7 cellular contexts compared by ENCODE assay signal in genomic region chr7:73606801-73607691, GRCh38. TPM values are rescaled to one million over a fixed set of nuclear protein-coding genes. Genes with fewer than 3 reads are reported as not detected.
DNase-seq lines count a peak whose midpoint lies in the region; ATAC-seq and TF ChIP-seq lines count a peak whose summit lies in the region.

No MANE protein-coding gene starts in this region.

- no peak overlapping the region for H3K4me3 Mint-ChIP-seq in activated CD4-positive, alpha-beta T cell treated with anti-CD3 and anti-CD28 coated beads, Interleukin-2, amount 10 ng/mL, durations not matched to agents 7 days and 5 days

- H3K27ac ChIP-seq in dorsolateral prefrontal cortex (no peak overlapping the region), lung (ENCODE audit: low read depth in 1 of 2, low read length in 1 of 2) (no peak overlapping the region)

- TF ChIP-seq CTCF in GM12875 (IDR thresholded peaks at IDR 0.05; ENCODE audit: borderline replicate concordance, insufficient read depth, low read depth, low read length) (peak; percentile 93), dorsolateral prefrontal cortex (IDR thresholded peaks at IDR 0.05 in 54 of 56, conservative IDR thresholded peaks at IDR 0.05 in 2 of 56; ENCODE audit: low read depth in 1 of 56, partially characterized antibody in 56 of 56) (peak; percentile 54 to 98 (median 94)), lung (IDR thresholded peaks at IDR 0.05; ENCODE audit: control extremely low read depth, extremely low read depth) (peak; percentile 79)

- POLR2A ChIA-PET in activated CD4-positive, alpha-beta T cell treated with anti-CD3 and anti-CD28 coated beads, Interleukin-2, amount 10 ng/mL, durations not matched to agents 7 days and 5 days (lab: Charles Lee) = no interaction called here

- DNase-seq in NCI-H1105 (lab: John Stamatoyannopoulos, UW) = peak; percentile 25
- peak; percentile 63 for DNase-seq in activated CD4-positive, alpha-beta T cell treated with anti-CD3 and anti-CD28 coated beads, Interleukin-2, amount 10 ng/mL, durations not matched to agents 7 days and 5 days
- DNase-seq in dorsolateral prefrontal cortex = peak in 4 of 10 donors; percentile 50 to 72 (median 58)
- peak; percentile 57 for DNase-seq in lung (ENCODE audit: low spot score)
- DNase-seq in stimulated activated CD8-positive, alpha-beta memory T cell treated with anti-CD3 and anti-CD28 coated beads, Interleukin-4, amount 100 ng/mL, for 1 hour (ENCODE audit: low read depth in 2 of 2, low spot score in 1 of 2) = peak; percentile 23 to 40

- peaks cover 0 to 4% of the 10 kb centered on the region in 2 donors for H3K4me1 ChIP-seq in lung (ENCODE audit: control insufficient read depth in 2 of 2, insufficient read depth in 2 of 2, low read length in 2 of 2)

- H3K27me3 ChIP-seq in dorsolateral prefrontal cortex (no peaks in the 10 kb centered on the region), lung (ENCODE audit: control insufficient read depth, insufficient read depth) (no peaks in the 10 kb centered on the region)

- ATAC-seq in lung (ENCODE audit: insufficient read depth, low FRiP score) (peak; percentile 21), GM21423 (IDR thresholded peaks at IDR 0.05; ENCODE audit: unreplicated experiment) (no peak)

- H3K4me1 Mint-ChIP-seq in activated CD4-positive, alpha-beta T cell treated with anti-CD3 and anti-CD28 coated beads, Interleukin-2, amount 10 ng/mL, durations not matched to agents 7 days and 5 days = peaks cover 2% of the 10 kb centered on the region

- H3K4me3 ChIP-seq in GM12875 (ENCODE audit: low read depth, low read length) = no peak overlapping the region
- H3K4me3 ChIP-seq in dorsolateral prefrontal cortex = peak overlapping the region in 38 of 59 donors; percentile 2 to 58 (median 38)
- no peak overlapping the region for H3K4me3 ChIP-seq in lung

- WGBS in lung, 2 donors = 11 to 15% methylated on average over 36 of the region's 36 CpGs

- H3K9me3 Mint-ChIP-seq in activated CD4-positive, alpha-beta T cell treated with anti-CD3 and anti-CD28 coated beads, Interleukin-2, amount 10 ng/mL, durations not matched to agents 7 days and 5 days = no peaks in the 10 kb centered on the region

- CTCF ChIA-PET in activated CD4-positive, alpha-beta T cell treated with anti-CD3 and anti-CD28 coated beads, Interleukin-2, amount 10 ng/mL, durations not matched to agents 7 days and 5 days (lab: Charles Lee) = interaction anchor here (0.5 to 4.1 kb wide), 30 partner anchors 9 to 937 kb away, joined by 3 to 59 read pairs (median 5); partner anchors contain the start of genes ABHD11, MLXIPL, STX1A and VPS37D

- no peaks in the 10 kb centered on the region for H3K9me3 ChIP-seq in lung (ENCODE audit: control insufficient read depth in 2 of 2, insufficient read depth in 1 of 2, low read length in 1 of 2)

- H3K36me3 ChIP-seq in lung (ENCODE audit: control insufficient read depth in 2 of 2, insufficient read depth in 2 of 2, low read length in 2 of 2) = no peaks in the 10 kb centered on the region

- H3K27me3 Mint-ChIP-seq in activated CD4-positive, alpha-beta T cell treated with anti-CD3 and anti-CD28 coated beads, Interleukin-2, amount 10 ng/mL, durations not matched to agents 7 days and 5 days = peaks cover 11% of the 10 kb centered on the region

- H3K36me3 Mint-ChIP-seq in activated CD4-positive, alpha-beta T cell treated with anti-CD3 and anti-CD28 coated beads, Interleukin-2, amount 10 ng/mL, durations not matched to agents 7 days and 5 days (ENCODE audit: low read depth) = no peaks in the 10 kb centered on the region

- intact Hi-C loops in dorsolateral prefrontal cortex (cut with DNase I) = loop anchor here (1.0 to 10.0 kb wide), 5 partner anchors 60 to 248 kb away; partner anchors contain the start of gene VPS37D (in 1 of the 2)

- H3K27ac Mint-ChIP-seq in activated CD4-positive, alpha-beta T cell treated with anti-CD3 and anti-CD28 coated beads, Interleukin-2, amount 10 ng/mL, durations not matched to agents 7 days and 5 days = no peak overlapping the region

RNA-seq across cellular contexts. Expression of gene MLXIPL, which starts 17.3 kb away (rescaled TPM):
- not detected for total RNA-seq in activated CD4-positive, alpha-beta T cell treated with anti-CD3 and anti-CD28 coated beads, Interleukin-2, amount 10 ng/mL, durations not matched to agents 7 days and 5 days
- 10 to 100 TPM; 17.3 to 77.2 (median 37.6) TPM for total RNA-seq in dorsolateral prefrontal cortex
- 10 to 100 TPM in 1 of 2 donors, 1 to 10 TPM in 1; 1.3 to 16.1 TPM for total RNA-seq in lung
- polyA plus RNA-seq in lung = 10 to 100 TPM in 1 of 2 donors, 1 to 10 TPM in 1; 3.4 to 10.0 TPM

RNA-seq across cellular contexts. Expression of gene TBL2, which starts 28.7 kb away (rescaled TPM):
- 10 to 100 TPM; 25.3 to 28.2 TPM for total RNA-seq in activated CD4-positive, alpha-beta T cell treated with anti-CD3 and anti-CD28 coated beads, Interleukin-2, amount 10 ng/mL, durations not matched to agents 7 days and 5 days
- 10 to 100 TPM; 14.3 to 32.7 (median 22.3) TPM for total RNA-seq in dorsolateral prefrontal cortex
- total RNA-seq in lung = 10 to 100 TPM; 39.5 to 48.2 TPM
- 10 to 100 TPM; 12.8 to 49.2 TPM for polyA plus RNA-seq in lung

RNA-seq across cellular contexts. Expression of gene BCL7B, which starts 49.6 kb away (rescaled TPM):
- total RNA-seq in activated CD4-positive, alpha-beta T cell treated with anti-CD3 and anti-CD28 coated beads, Interleukin-2, amount 10 ng/mL, durations not matched to agents 7 days and 5 days = 10 to 100 TPM; 69.7 to 93.0 TPM
- total RNA-seq in dorsolateral prefrontal cortex (100 to 1,000 TPM in 1 of 120 experiments, 10 to 100 TPM in 119; 35.1 to 109 (median 64.1) TPM), lung (10 to 100 TPM; 17.7 to 58.6 TPM)
- polyA plus RNA-seq in lung = 10 to 100 TPM; 62.7 to 71.0 TPM

Comparison
In these comparisons a context has a peak if more than half of its experiments do, and no peak if none do; other contexts are left out.
1. H3K4me3 ChIP-seq: peak in dorsolateral prefrontal cortex (38 of 59); none in GM12875 (single experiment) and lung (single experiment).
2. Peak in every context shown above with its lines, with median percentiles within 50 percentile points of each other: CTCF ChIP-seq.